In genomic region chr2:43071629-43072550, GRCh38 we compare ENCODE assay signal across 12 cellular contexts.
DNase-seq lines count a peak whose midpoint lies in the region; ATAC-seq and TF ChIP-seq lines count a peak whose summit lies in the region.
"Had no signal": no experiment of that assay in that cellular context is flagged by ENCODE, and none has a peak within 500 bp of the region (broad histone marks: within the 10 kb centered on the region; RNA-seq: fewer than 3 reads in every experiment).

No MANE protein-coding gene starts in this region.

- ATAC-seq in mucosa of descending colon = no peak
- ATAC-seq in GM19328 (IDR thresholded peaks at IDR 0.05; ENCODE audit: unreplicated experiment) = no peak

- H3K36me3 ChIP-seq in Peyer's patch (no peaks in the 10 kb centered on the region), tibial nerve (no peaks in the 10 kb centered on the region), mucosa of descending colon (ENCODE audit: low read depth) (no peaks in the 10 kb centered on the region)

- H3K4me1 ChIP-seq in Peyer's patch (peaks cover 0 to 27% (median 3%) of the 10 kb centered on the region in 4 donors), tibial nerve (peaks cover 0 to 96% (median 73%) of the 10 kb centered on the region in 4 donors), mucosa of descending colon (ENCODE audit: low read depth) (peaks cover 3% of the 10 kb centered on the region)

- peaks cover 76% of the 10 kb centered on the region for H3K4me1 Mint-ChIP-seq in nephron

- WGBS in tibial nerve, 2 donors = 51 to 61% methylated on average over 14 to 16 of the region's 16 CpGs

- no peak for TF ChIP-seq POLR2A in Peyer's patch (IDR thresholded peaks at IDR 0.05)
- TF ChIP-seq POLR2A in tibial nerve (IDR thresholded peaks at IDR 0.05) = no peak

- no peaks in the 10 kb centered on the region for H3K36me3 Mint-ChIP-seq in nephron (ENCODE audit: low read depth)

- no peaks in the 10 kb centered on the region for H3K27me3 Mint-ChIP-seq in nephron (ENCODE audit: low read depth)

- no peaks in the 10 kb centered on the region for H3K9me3 Mint-ChIP-seq in nephron

- peak overlapping the region; percentile 46 to 60 (median 54) for H3K27ac ChIP-seq in Peyer's patch
- H3K27ac ChIP-seq in tibial nerve = peak overlapping the region; percentile 42 to 91 (median 75)

- TF ChIP-seq CTCF in Peyer's patch (IDR thresholded peaks at IDR 0.05) = no peak
- no peak for TF ChIP-seq CTCF in foreskin fibroblast (IDR thresholded peaks at IDR 0.05; ENCODE audit: low read depth, low read length)
- TF ChIP-seq CTCF in nephron (IDR thresholded peaks at IDR 0.05; ENCODE audit: unreplicated experiment in 3 of 3) = no peak
- no peak for TF ChIP-seq CTCF in tibial nerve (IDR thresholded peaks at IDR 0.05)
- TF ChIP-seq CTCF in mucosa of descending colon (IDR thresholded peaks at IDR 0.05) = no peak

- H3K27me3 ChIP-seq in Peyer's patch = no peaks in the 10 kb centered on the region
- H3K27me3 ChIP-seq in tibial nerve = no peaks in the 10 kb centered on the region

- TF ChIP-seq EP300 in tibial nerve (IDR thresholded peaks at IDR 0.05) = peak in 1 of 2 donors; percentile 9

- intact Hi-C loops in mucosa of descending colon (cut with DNase I, micrococcal nuclease) = no loop called here

- H3K4me3 ChIP-seq in Peyer's patch = no peak overlapping the region
- H3K4me3 ChIP-seq in foreskin fibroblast (ENCODE audit: low read depth in 1 of 2, low read length in 2 of 2) = peak overlapping the region in 1 of 2 donors; percentile 9
- H3K4me3 ChIP-seq in tibial nerve = no peak overlapping the region
- H3K4me3 ChIP-seq in mucosa of descending colon = no peak overlapping the region

- peak overlapping the region; percentile 87 to 98 (median 93) for H3K27ac Mint-ChIP-seq in nephron

- H3K9me3 ChIP-seq in Peyer's patch (no peaks in the 10 kb centered on the region), tibial nerve (no peaks in the 10 kb centered on the region), mucosa of descending colon (no peaks in the 10 kb centered on the region)

- H3K4me3 Mint-ChIP-seq in nephron = peak overlapping the region in 1 of 3 experiments; percentile 43

- peak in 2 of 3 donors; percentile 47 to 53 for DNase-seq in Peyer's patch
- peak; percentile 51 to 86 for DNase-seq in foreskin fibroblast
- DNase-seq in tibial nerve (ENCODE audit: low spot score in 2 of 2) = no peak
- no peak for DNase-seq in mucosa of descending colon
- DNase-seq in DMS79 treated with DMSO at 0.1 percent for 48 hours (lab: John Stamatoyannopoulos, UW) = no peak
- no peak for DNase-seq in SKM-1 treated with dmso at 0.1 percent for 144 hours (lab: John Stamatoyannopoulos, UW; ENCODE audit: unreplicated experiment)
- DNase-seq: Karpas-422, left colon, NCI-H2171 treated with DMSO at 0.1 percent for 48 hours, T1000 had no signal

Comparison
In these comparisons a context has a peak if more than half of its experiments do, and no peak if none do; other contexts are left out.
1. DNase-seq: peak in Peyer's patch (2 of 3) and foreskin fibroblast (2 of 2); none in tibial nerve (0 of 2), mucosa of descending colon (0 of 3), DMS79 treated with DMSO at 0.1 percent for 48 hours (single experiment) and SKM-1 treated with dmso at 0.1 percent for 144 hours (single experiment).